ENCODE assay signal across 1 cellular context in genomic region chr20:43558412-43559146, GRCh38.
A peak's percentile ranks its signal among the peaks of the same experiment; 100 is the strongest.
TF ChIP-seq lines count a peak whose summit lies in the region.

Gene SGK2 (plus strand): TSS chr20:43559027. CDS start chr20:43566496, 7,469 bp downstream.

TF ChIP-seq in K562, 482 proteins besides CTCF, POLR2A, EP300 and RAD21 (continued from another document):
- TF ChIP-seq ZNF395 (CRISPR knock-in tag; IDR thresholded peaks at IDR 0.05): no peak
- TF ChIP-seq THRA (IDR thresholded peaks at IDR 0.05): no peak
- TF ChIP-seq WHSC1 (IDR thresholded peaks at IDR 0.05; ENCODE audit: low read length): no peak
- no peak for TF ChIP-seq TCF15 (CRISPR knock-in tag; IDR thresholded peaks at IDR 0.05)
- TF ChIP-seq POLR3G (IDR thresholded peaks at IDR 0.05; ENCODE audit: extremely low read depth, insufficient read length, insufficient replicate concordance): no peak
- TF ChIP-seq NFE2 (IDR thresholded peaks at IDR 0.05; ENCODE audit: low read depth): peak; percentile 90
- no peak for TF ChIP-seq ZNF124 (CRISPR knock-in tag; IDR thresholded peaks at IDR 0.05)
- no peak for TF ChIP-seq ZNF511 (CRISPR knock-in tag; IDR thresholded peaks at IDR 0.05)
- no peak for TF ChIP-seq NR4A1 (CRISPR knock-in tag; IDR thresholded peaks at IDR 0.05)
- no peak for TF ChIP-seq NR4A1 (tag; IDR thresholded peaks at IDR 0.05)
- TF ChIP-seq ERF (CRISPR knock-in tag; IDR thresholded peaks at IDR 0.05): no peak
- no peak for TF ChIP-seq CC2D1A (IDR thresholded peaks at IDR 0.05)
- no peak for TF ChIP-seq ZKSCAN8 (CRISPR knock-in tag; IDR thresholded peaks at IDR 0.05)
- TF ChIP-seq BRD4 (IDR thresholded peaks at IDR 0.05): no peak
- TF ChIP-seq TCF7 (IDR thresholded peaks at IDR 0.05; ENCODE audit: borderline replicate concordance): no peak
- no peak for TF ChIP-seq U2AF1 (optimal IDR thresholded peaks at IDR 0.05; ENCODE audit: low read depth, low read length)
- TF ChIP-seq ZNF436 (CRISPR knock-in tag; IDR thresholded peaks at IDR 0.05): no peak
- TF ChIP-seq DDX20 (tag; IDR thresholded peaks at IDR 0.05; ENCODE audit: low read depth): no peak
- no peak for TF ChIP-seq RBFOX2 (IDR thresholded peaks at IDR 0.05; ENCODE audit: low read depth, low read length)
- TF ChIP-seq ZNF561 (CRISPR knock-in tag; conservative IDR thresholded peaks at IDR 0.05): no peak
- no peak for TF ChIP-seq NFYB (IDR thresholded peaks at IDR 0.05; ENCODE audit: extremely low read depth, insufficient read length)
- no peak for TF ChIP-seq PKNOX1 (IDR thresholded peaks at IDR 0.05)
